In the genomic region with DNA sequence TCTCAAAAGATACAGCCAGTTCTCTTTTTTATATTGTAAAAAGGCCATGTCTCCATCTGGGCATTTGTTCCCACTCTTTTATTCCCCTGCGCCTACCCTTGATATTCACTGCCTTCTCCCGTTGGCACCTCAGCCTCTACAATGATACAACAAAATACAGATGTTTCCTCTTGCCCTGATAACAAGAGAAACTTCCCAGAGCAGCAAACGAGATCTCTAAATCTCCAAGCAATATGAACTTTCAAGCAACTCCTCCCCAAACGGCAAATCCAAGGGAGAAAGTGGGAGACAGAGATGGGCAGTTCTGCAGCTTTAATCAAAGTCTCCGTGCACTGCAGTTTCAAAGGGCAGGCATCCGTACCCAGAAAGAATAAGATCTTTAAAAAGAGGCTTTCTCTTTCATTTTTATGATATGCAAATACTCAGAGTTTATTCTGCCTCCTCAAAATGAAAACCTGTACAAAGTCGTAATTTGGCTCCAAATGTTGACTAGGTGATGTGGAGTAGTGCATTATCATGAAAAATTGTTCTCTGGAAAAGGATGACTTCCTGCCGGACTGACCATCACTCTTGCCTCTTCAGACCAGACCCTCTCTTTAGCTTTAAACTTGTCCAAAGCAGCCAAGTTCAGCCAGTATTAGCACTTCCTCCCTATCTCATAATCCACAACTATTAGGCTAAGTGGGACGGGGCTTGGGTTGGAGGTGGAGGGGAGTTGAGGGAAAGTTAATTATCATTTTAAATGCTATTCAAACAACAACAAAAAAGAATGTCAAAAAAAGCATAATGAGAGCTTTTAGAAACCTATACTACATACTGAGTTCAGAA, we compare ENCODE assay signal across 11 cellular contexts. TPM values are rescaled to one million over a fixed set of nuclear protein-coding genes. Genes with fewer than 3 reads are reported as not detected.
A peak's percentile ranks its signal among the peaks of the same experiment; 100 is the strongest.
DNase-seq lines count a peak whose midpoint lies in the region; ATAC-seq and TF ChIP-seq lines count a peak whose summit lies in the region.
"Had no signal": no experiment of that assay in that cellular context is flagged by ENCODE, and none has a peak within 500 bp of the region (broad histone marks: within the 10 kb centered on the region; RNA-seq: fewer than 3 reads in every experiment).

No MANE protein-coding gene starts in this region.

- no peaks in the 10 kb centered on the region for H3K27me3 ChIP-seq in rectal smooth muscle tissue (ENCODE audit: control insufficient read depth, insufficient read depth, low read length)

- peaks cover 0 to 4% of the 10 kb centered on the region in 2 donors for H3K36me3 Mint-ChIP-seq in CD14-positive monocyte

- H3K9ac ChIP-seq in rectal smooth muscle tissue (ENCODE audit: low read length), result no peak overlapping the region

- H3K27ac ChIP-seq in rectal smooth muscle tissue (ENCODE audit: low read depth, low read length), result no peak overlapping the region

- no peaks in the 10 kb centered on the region for H3K27me3 Mint-ChIP-seq in CD14-positive monocyte (ENCODE audit: low read depth in 3 of 3)

- no peak for DNase-seq in CD14-positive monocyte (ENCODE audit: low spot score)
- peak; percentile 37 for DNase-seq in NB4 (ENCODE audit: low read depth)
- DNase-seq in fibroblast of the aortic adventitia (ENCODE audit: low read depth), result peak; percentile 51
- no peak for DNase-seq in T-helper 9 cell
- DNase-seq in stimulated activated naive CD4-positive, alpha-beta T cell (lab: John Stamatoyannopoulos, UW), result no peak
- DNase-seq: DMS79, NCI-H510A treated with DMSO at 0.1 percent for 48 hours had no signal

- H3K4me3 Mint-ChIP-seq in CD14-positive monocyte, result peak overlapping the region; percentile 88 to 95

- H3K4me1 Mint-ChIP-seq in CD14-positive monocyte, result peaks cover 64% of the 10 kb centered on the region

- intact Hi-C loops in CD14-positive monocyte (cut with micrococcal nuclease), result no loop called here

- peak overlapping the region; percentile 78 for H3K4me3 ChIP-seq in NB4 (ENCODE audit: low read depth, low read length)
- H3K4me3 ChIP-seq in fibroblast of the aortic adventitia (ENCODE audit: low read depth, low read length), result peak overlapping the region; percentile 79
- H3K4me3 ChIP-seq in rectal smooth muscle tissue (ENCODE audit: low read length), result peak overlapping the region; percentile 59

- ATAC-seq in GM18502 (IDR thresholded peaks at IDR 0.05; ENCODE audit: poor library complexity, unreplicated experiment) (no peak), GM21737 (IDR thresholded peaks at IDR 0.05; ENCODE audit: unreplicated experiment) (no peak)

- peaks cover 2% of the 10 kb centered on the region for H3K4me1 ChIP-seq in rectal smooth muscle tissue (ENCODE audit: control insufficient read depth, insufficient read depth, low read length)

- no peaks in the 10 kb centered on the region for H3K9me3 Mint-ChIP-seq in CD14-positive monocyte

- no peak for TF ChIP-seq POLR2A in NB4 (IDR thresholded peaks at IDR 0.05; ENCODE audit: extremely low read depth, insufficient read length)

- H3K36me3 ChIP-seq in rectal smooth muscle tissue (ENCODE audit: control insufficient read depth, insufficient read depth, low read length), result no peaks in the 10 kb centered on the region

- TF ChIP-seq CTCF in CD14-positive monocyte (IDR thresholded peaks at IDR 0.05) (no peak), NB4 (IDR thresholded peaks at IDR 0.05; ENCODE audit: low read depth, low read length) (no peak), fibroblast of the aortic adventitia (IDR thresholded peaks at IDR 0.05; ENCODE audit: insufficient read depth, low read length) (no peak)

- H3K27ac Mint-ChIP-seq in CD14-positive monocyte, result peak overlapping the region; percentile 89 to 98 (median 97)

RNA-seq across cellular contexts. Expression of a gene that starts 0.7 kb away (rescaled TPM):
- polyA plus RNA-seq in CD14-positive monocyte, result 10 to 100 TPM; 18.6 to 18.9 TPM
- total RNA-seq in fibroblast of the aortic adventitia (ENCODE audit: low replicate concordance), result 35.1 and 194 TPM in 2 replicates
- polyA plus RNA-seq: keratinocyte had no signal

Comparison
In these comparisons a context has a peak if more than half of its experiments do, and no peak if none do; other contexts are left out.
1. DNase-seq: peak in NB4 (single experiment) and fibroblast of the aortic adventitia (single experiment); none in CD14-positive monocyte (single experiment), T-helper 9 cell (single experiment) and stimulated activated naive CD4-positive, alpha-beta T cell (0 of 6).
2. Peak in every context shown above with its lines, with median percentiles within 50 percentile points of each other: H3K4me3 ChIP-seq.